9 cellular contexts compared by ENCODE assay signal in genomic region chr10:11625019-11625735, GRCh38. TPM values are rescaled to one million over a fixed set of nuclear protein-coding genes. Genes with fewer than 3 reads are reported as not detected.
A peak's percentile ranks its signal among the peaks of the same experiment; 100 is the strongest.
DNase-seq lines count a peak whose midpoint lies in the region; ATAC-seq and FAIRE-seq lines count a peak whose summit lies in the region.
"Had no signal": no experiment of that assay in that cellular context is flagged by ENCODE, and none has a peak within 500 bp of the region (broad histone marks: within the 10 kb centered on the region; RNA-seq: fewer than 3 reads in every experiment).

No MANE protein-coding gene starts in this region.

- in situ Hi-C loops in GM23248 (cut with MboI), result no loop called here

- H3K79me2 ChIP-seq in GM23248 (ENCODE audit: insufficient read depth), result no peaks in the 10 kb centered on the region

- H3K27ac ChIP-seq in GM23248, result no peak overlapping the region

- no peaks in the 10 kb centered on the region; the same call in 1 of the 2 replicates for H3K27me3 ChIP-seq in GM23248 (replicated peaks; ENCODE audit: insufficient read depth)

- H3F3A ChIP-seq in GM23248 (ENCODE audit: insufficient read depth), result no peaks in the 10 kb centered on the region

- H3K9ac ChIP-seq in GM23248, result no peak overlapping the region

- peak; percentile 91 for FAIRE-seq in GM18507 (lab: Jason Lieb, UNC)

- no peaks in the 10 kb centered on the region for H3K4me1 ChIP-seq in GM23248 (ENCODE audit: insufficient read depth)

- no peak for DNase-seq in GM18507 (ENCODE audit: extremely low spot score, insufficient read length, low read depth)
- DNase-seq in Right ventricle myocardium inferior (ENCODE audit: missing footprints), result no peak
- DNase-seq in GM23248, result no peak
- no peak for DNase-seq in NCI-H1092 (lab: John Stamatoyannopoulos, UW)
- DNase-seq in activated CD8-positive, alpha-beta memory T cell treated with anti-CD3 and anti-CD28 coated beads, Interleukin-2, amount 50 U/mL, for 48 hours, result no peak
- DNase-seq: NCI-H526 treated with DMSO at 0.1 percent for 48 hours had no signal

- WGBS in GM23248 (ENCODE audit: low coverage in 1 of 2, low lambda C conversion rate in 2 of 2, missing lambda C conversion rate in 2 of 2), 2 experiments, result 51 to 56% methylated on average over 9 of the region's 9 CpGs

- no peaks in the 10 kb centered on the region for H3K9me2 ChIP-seq in GM23248 (ENCODE audit: insufficient read depth)

- H3K36me3 ChIP-seq in GM23248 (ENCODE audit: low read depth), result no peaks in the 10 kb centered on the region

- no peaks in the 10 kb centered on the region for H4K20me1 ChIP-seq in GM23248 (ENCODE audit: insufficient read depth)

- no peak overlapping the region for H3K4me2 ChIP-seq in GM23248 (ENCODE audit: unreplicated experiment)

- intact Hi-C loops in Right ventricle myocardium inferior (cut with DNase I), result no loop called here

- peak; percentile 70 for ATAC-seq in GM21528 (IDR thresholded peaks at IDR 0.05; ENCODE audit: low FRiP score, unreplicated experiment)
- peak; percentile 89 for ATAC-seq in HG03432 (IDR thresholded peaks at IDR 0.05; ENCODE audit: unreplicated experiment)
- peak; percentile 67 for ATAC-seq in esophagus mucosa
- ATAC-seq in Right ventricle myocardium inferior, result no peak

- no peak overlapping the region for H2AFZ ChIP-seq in GM23248

- no peak overlapping the region for H3K4me3 ChIP-seq in GM23248

- no peaks in the 10 kb centered on the region for H3K9me3 ChIP-seq in GM23248 (ENCODE audit: low read depth)

RNA-seq across cellular contexts. Expression of gene USP6NL, which starts 13.7 kb away (rescaled TPM):
- total RNA-seq in esophagus mucosa, result 33.3 TPM
- 6.4 TPM for total RNA-seq in Right ventricle myocardium inferior
- total RNA-seq in GM23248 (2014; rRNA removed; shearing (Covaris generic)), result 7.3 and 9.2 TPM in 2 replicates
- polyA plus RNA-seq in GM23248 (2016; fragmentation: Nextera tagmentation; extraction: Ambion mirVana), result 4.4 and 4.8 TPM in 2 replicates
